In genomic region chr10:32055478-32056135, GRCh38 we compare ENCODE assay signal across 1 cellular context.
TF ChIP-seq lines count a peak whose summit lies in the region.

No MANE protein-coding gene starts in this region.

TF ChIP-seq in HepG2, 621 proteins besides CTCF, POLR2A, EP300 and RAD21 (continued from another document and continues in another):
- TF ChIP-seq PTBP1 (IDR thresholded peaks at IDR 0.05; ENCODE audit: low read depth, low read length, poor library complexity, severe bottlenecking) = peak; percentile 34
- TF ChIP-seq ZNF737 (CRISPR knock-in tag; IDR thresholded peaks at IDR 0.05; ENCODE audit: borderline replicate concordance) = no peak
- no peak for TF ChIP-seq RBFOX2 (IDR thresholded peaks at IDR 0.05; ENCODE audit: low read depth, low read length)
- no peak for TF ChIP-seq SNAPC2 (CRISPR knock-in tag; IDR thresholded peaks at IDR 0.05)
- no peak for TF ChIP-seq MAF1 (CRISPR knock-in tag; IDR thresholded peaks at IDR 0.05; ENCODE audit: borderline replicate concordance)
- TF ChIP-seq SP1 (IDR thresholded peaks at IDR 0.05) = no peak
- TF ChIP-seq SP1 (CRISPR knock-in tag; IDR thresholded peaks at IDR 0.05) = no peak
- no peak for TF ChIP-seq JDP2 (CRISPR knock-in tag; IDR thresholded peaks at IDR 0.05; ENCODE audit: borderline replicate concordance)
- TF ChIP-seq THRA (CRISPR knock-in tag; IDR thresholded peaks at IDR 0.05; ENCODE audit: borderline replicate concordance) = no peak; the same call in 1 of the 2 replicates
- TF ChIP-seq ZNF549 (CRISPR knock-in tag; IDR thresholded peaks at IDR 0.05) = no peak
- no peak for TF ChIP-seq ZNF276 (CRISPR knock-in tag; IDR thresholded peaks at IDR 0.05; ENCODE audit: low read depth)
- no peak for TF ChIP-seq ZBTB39 (CRISPR knock-in tag; IDR thresholded peaks at IDR 0.05)
- TF ChIP-seq XBP1 (CRISPR knock-in tag; IDR thresholded peaks at IDR 0.05) = no peak
- TF ChIP-seq ZFP82 (CRISPR knock-in tag; IDR thresholded peaks at IDR 0.05; ENCODE audit: borderline replicate concordance) = no peak; the same call in 1 of the 2 replicates
- no peak for TF ChIP-seq PHF20 (CRISPR knock-in tag; IDR thresholded peaks at IDR 0.05)
- no peak for TF ChIP-seq ATF7-NPFF (CRISPR knock-in tag; IDR thresholded peaks at IDR 0.05; ENCODE audit: low read depth)
- TF ChIP-seq RELA (CRISPR knock-in tag; IDR thresholded peaks at IDR 0.05) = no peak
- TF ChIP-seq E2F1 (CRISPR knock-in tag; IDR thresholded peaks at IDR 0.05) = no peak
- TF ChIP-seq GMEB2 (CRISPR knock-in tag; IDR thresholded peaks at IDR 0.05; ENCODE audit: low read depth) = no peak
- TF ChIP-seq ZNF350 (CRISPR knock-in tag; IDR thresholded peaks at IDR 0.05; ENCODE audit: borderline replicate concordance, low read depth) = peak; percentile 56; the same call in 1 of the 2 replicates
- TF ChIP-seq ZNF432 (CRISPR knock-in tag; IDR thresholded peaks at IDR 0.05; ENCODE audit: borderline replicate concordance) = no peak
- no peak for TF ChIP-seq GPBP1L1 (CRISPR knock-in tag; IDR thresholded peaks at IDR 0.05)
- TF ChIP-seq MXD1 (CRISPR knock-in tag; IDR thresholded peaks at IDR 0.05) = peak; percentile 54; the same call in 1 of the 2 replicates
- no peak for TF ChIP-seq CCDC6 (CRISPR knock-in tag; IDR thresholded peaks at IDR 0.05)
- TF ChIP-seq POLR2AphosphoS5 (IDR thresholded peaks at IDR 0.05; ENCODE audit: low read depth, low read length) = no peak
- no peak for TF ChIP-seq CHD4 (IDR thresholded peaks at IDR 0.05; ENCODE audit: borderline replicate concordance, low read length)
- no peak for TF ChIP-seq SRF (IDR thresholded peaks at IDR 0.05; ENCODE audit: low read depth, low read length)
- TF ChIP-seq BRD4 (CRISPR knock-in tag; IDR thresholded peaks at IDR 0.05) = no peak
- no peak for TF ChIP-seq ZNF121 (CRISPR knock-in tag; IDR thresholded peaks at IDR 0.05)
- TF ChIP-seq PHF8 (CRISPR knock-in tag; IDR thresholded peaks at IDR 0.05) = no peak
- TF ChIP-seq MXD3 (CRISPR knock-in tag; IDR thresholded peaks at IDR 0.05) = no peak
- TF ChIP-seq SNAI1 (CRISPR knock-in tag; IDR thresholded peaks at IDR 0.05; ENCODE audit: borderline replicate concordance) = no peak
- no peak for TF ChIP-seq MBD4 (IDR thresholded peaks at IDR 0.05; ENCODE audit: borderline replicate concordance, low read length)
- TF ChIP-seq THAP7 (CRISPR knock-in tag; IDR thresholded peaks at IDR 0.05) = no peak
- peak; percentile 65; the same call in 1 of the 2 replicates for TF ChIP-seq ZNF30 (CRISPR knock-in tag; IDR thresholded peaks at IDR 0.05)
- peak; percentile 33; the same call in 1 of the 2 replicates for TF ChIP-seq TFAP4 (IDR thresholded peaks at IDR 0.05; ENCODE audit: borderline replicate concordance, low read depth)
- TF ChIP-seq ZNF503 (CRISPR knock-in tag; IDR thresholded peaks at IDR 0.05) = no peak
- TF ChIP-seq SNRNP70 (IDR thresholded peaks at IDR 0.05; ENCODE audit: low read depth, low read length) = no peak
- TF ChIP-seq KLF15 (CRISPR knock-in tag; IDR thresholded peaks at IDR 0.05; ENCODE audit: borderline replicate concordance) = no peak
- no peak for TF ChIP-seq MLLT10 (CRISPR knock-in tag; IDR thresholded peaks at IDR 0.05)
- TF ChIP-seq REL (CRISPR knock-in tag; conservative IDR thresholded peaks at IDR 0.05) = no peak
- no peak for TF ChIP-seq TRAFD1 (CRISPR knock-in tag; IDR thresholded peaks at IDR 0.05; ENCODE audit: borderline replicate concordance)
- no peak for TF ChIP-seq ZNF33B (CRISPR knock-in tag; IDR thresholded peaks at IDR 0.05)
- TF ChIP-seq TEF (CRISPR knock-in tag; IDR thresholded peaks at IDR 0.05) = no peak
